ENCODE assay signal across 13 cellular contexts in genomic region chr10:118792501-118792900, GRCh38. TPM values are rescaled to one million over a fixed set of nuclear protein-coding genes. Genes with fewer than 3 reads are reported as not detected.
DNase-seq lines count a peak whose midpoint lies in the region; FAIRE-seq and TF ChIP-seq lines count a peak whose summit lies in the region.
"Had no signal": no experiment of that assay in that cellular context is flagged by ENCODE, and none has a peak within 500 bp of the region (broad histone marks: within the 10 kb centered on the region; RNA-seq: fewer than 3 reads in every experiment).

No MANE protein-coding gene starts in this region.

- peak overlapping the region in 6 of 11 experiments; percentile 34 to 76 (median 56); a peak in 9 of 22 replicates for H3K9ac ChIP-seq in BLaER1 treated with 17β-estradiol and CSF1 and Interleukin-3, amounts not matched to agents 10 nM and 100 nM
- H3K9ac ChIP-seq in fibroblast of lung (ENCODE audit: insufficient read depth, low read length): no peak overlapping the region
- no peak overlapping the region for H3K9ac ChIP-seq in neuronal stem cell (ENCODE audit: low read depth, low read length, poor library complexity)
- no peak overlapping the region for H3K9ac ChIP-seq in H9 (ENCODE audit: extremely low read depth, insufficient read length, low read length)

- WGBS in neuronal stem cell (ENCODE audit: extremely low coverage in 2 of 2, insufficient read length in 2 of 2, insufficient replicate concordance in 1 of 2), 2 donors: no CpG with 5 or more reads among the region's 1 CpG
- no CpG with 5 or more reads among the region's 1 CpG for WGBS in H9 (ENCODE audit: extremely low coverage, insufficient read length, low lambda C conversion rate)

- no peak overlapping the region for H2AFZ ChIP-seq in fibroblast of lung (ENCODE audit: low read length)
- H2AFZ ChIP-seq in neuronal stem cell (ENCODE audit: low read length): no peak overlapping the region
- no peak overlapping the region for H2AFZ ChIP-seq in H9 (ENCODE audit: low read length)

- peaks cover 0 to 65% (median 11%) of the 10 kb centered on the region in 10 experiments; a peak in 15 of 20 replicates for H3K4me1 ChIP-seq in BLaER1 treated with 17β-estradiol and CSF1 and Interleukin-3, amounts not matched to agents 10 nM and 100 nM
- H3K4me1 ChIP-seq in fibroblast of lung (ENCODE audit: control insufficient read depth, extremely low read depth, insufficient read depth, low read length) (no peaks in the 10 kb centered on the region), neuronal stem cell (ENCODE audit: control insufficient read depth in 2 of 2, insufficient read depth in 1 of 2, low read depth in 1 of 2, low read length in 2 of 2) (no peaks in the 10 kb centered on the region), H9 (ENCODE audit: insufficient read depth, low read length) (no peaks in the 10 kb centered on the region)

- no peak overlapping the region for H2BK20ac ChIP-seq in H9 (ENCODE audit: low read depth, low read length, poor library complexity, severe bottlenecking)

- no peak overlapping the region for H4K91ac ChIP-seq in neuronal stem cell (ENCODE audit: low read depth, low read length, poor library complexity)
- H4K91ac ChIP-seq in H9 (ENCODE audit: insufficient read length, low read depth, low read length): no peak overlapping the region

- H3K4me2 ChIP-seq in BLaER1 treated with 17β-estradiol and CSF1 and Interleukin-3, amounts not matched to agents 10 nM and 100 nM: peak overlapping the region in 7 of 11 experiments; percentile 48 to 96 (median 76); a peak in 14 of 22 replicates
- no peak overlapping the region for H3K4me2 ChIP-seq in fibroblast of lung (ENCODE audit: extremely low read depth, insufficient read depth, low read length)
- H3K4me2 ChIP-seq in neuronal stem cell (ENCODE audit: insufficient read depth, low read length, poor library complexity, severe bottlenecking): no peak overlapping the region
- H3K4me2 ChIP-seq in H9 (ENCODE audit: insufficient read depth, insufficient read length, low read length): no peak overlapping the region

- H3K79me1 ChIP-seq in neuronal stem cell (ENCODE audit: low read depth, low read length) (no peaks in the 10 kb centered on the region), H9 (ENCODE audit: insufficient read depth, low read depth, low read length, poor library complexity, severe bottlenecking) (no peaks in the 10 kb centered on the region)

- H3K27me3 Mint-ChIP-seq in H9 (ENCODE audit: low read depth): no peaks in the 10 kb centered on the region
- H3K27me3 Mint-ChIP-seq: stimulated activated naive CD8-positive, alpha-beta T cell treated with anti-CD3 and anti-CD28 coated beads, Interleukin-15, amount 100 ng/mL, for 72 hours had no signal

- no peak overlapping the region for H3K4ac ChIP-seq in neuronal stem cell (ENCODE audit: low read length)
- no peak overlapping the region for H3K4ac ChIP-seq in H9 (ENCODE audit: low read depth, low read length)

- no peaks in the 10 kb centered on the region for H3K36me3 ChIP-seq in BLaER1 treated with 17β-estradiol and CSF1 and Interleukin-3, amounts not matched to agents 10 nM and 100 nM
- H3K36me3 ChIP-seq in fibroblast of lung (ENCODE audit: control insufficient read depth, insufficient read depth, low read length) (no peaks in the 10 kb centered on the region), neuronal stem cell (replicated peaks in 1 of 2; ENCODE audit: control insufficient read depth in 2 of 2, insufficient read depth in 2 of 2, low read length in 2 of 2) (no peaks in the 10 kb centered on the region)

- FAIRE-seq in HTR-8/SVneo (lab: Jason Lieb, UNC): no peak

- H3K23ac ChIP-seq in neuronal stem cell (ENCODE audit: low read depth, low read length, poor library complexity) (no peak overlapping the region), H9 (ENCODE audit: insufficient read length, low read depth, low read length) (no peak overlapping the region)

- peaks cover 7 to 19% (median 13%) of the 10 kb centered on the region in 11 experiments; a peak in 17 of 22 replicates for H3K9me3 ChIP-seq in BLaER1 treated with 17β-estradiol and CSF1 and Interleukin-3, amounts not matched to agents 10 nM and 100 nM (replicated peaks in 1 of 11)
- H3K9me3 ChIP-seq in fibroblast of lung (ENCODE audit: control insufficient read depth, insufficient read depth, low read depth, low read length) (no peaks in the 10 kb centered on the region), neuronal stem cell (replicated peaks in 1 of 2; ENCODE audit: control insufficient read depth in 2 of 2, insufficient read depth in 1 of 2, low read depth in 1 of 2, low read length in 2 of 2) (no peaks in the 10 kb centered on the region), H9 (ENCODE audit: control insufficient read depth, low read depth, low read length) (no peaks in the 10 kb centered on the region)

- no peaks in the 10 kb centered on the region for H3K4me1 Mint-ChIP-seq in H9
- H3K4me1 Mint-ChIP-seq: B cell; stimulated activated naive CD8-positive, alpha-beta T cell treated with anti-CD3 and anti-CD28 coated beads, Interleukin-15, amount 100 ng/mL, for 72 hours had no signal

- H3K9me3 Mint-ChIP-seq in H9: peaks cover 7 to 18% of the 10 kb centered on the region in 2 experiments
- H3K9me3 Mint-ChIP-seq: natural killer cell treated with Interleukin-12 subunit alpha and Interleukin-12 subunit beta and Interleukin-15 and Interleukin-18, amount 100 ng/mL, for 72 hours had no signal

- H3K56ac ChIP-seq in H9 (ENCODE audit: insufficient read length, low read depth, low read length): no peak overlapping the region

- H3K14ac ChIP-seq in neuronal stem cell (ENCODE audit: low read length) (no peak overlapping the region), H9 (ENCODE audit: insufficient read depth, low read length) (no peak overlapping the region)

- H2AK5ac ChIP-seq in neuronal stem cell (ENCODE audit: low read depth, low read length): no peak overlapping the region
- H2AK5ac ChIP-seq in H9 (ENCODE audit: insufficient read length, low read length): no peak overlapping the region

- DNase-seq in OCI-M1 (lab: John Stamatoyannopoulos, UW) (peak; percentile 56), fibroblast of lung (ENCODE audit: low read depth in 2 of 2) (peak; percentile 8 to 51), mucosa of gallbladder (ENCODE audit: low spot score) (peak; percentile 38), HTR-8/SVneo (ENCODE audit: insufficient read length, low spot score) (no peak), D341Med (ENCODE audit: low spot score) (no peak), neuronal stem cell (ENCODE audit: low spot score) (no peak), H9 (no peak)
- DNase-seq: activated CD4-positive, CD25-positive, alpha-beta regulatory T cell treated with anti-CD3 and anti-CD28 coated beads, Interleukin-2, amount 50 U/mL, for 72 hours; cortex of kidney; stimulated activated naive CD8-positive, alpha-beta T cell treated with anti-CD3 and anti-CD28 coated beads, Interleukin-15, amount 100 ng/mL, for 72 hours had no signal

- H3K18ac ChIP-seq in neuronal stem cell (ENCODE audit: low read length) (no peak overlapping the region), H9 (ENCODE audit: insufficient read length, low read depth, low read length) (no peak overlapping the region)

- H2BK120ac ChIP-seq in neuronal stem cell (ENCODE audit: low read depth, low read length) (no peak overlapping the region), H9 (ENCODE audit: low read depth, low read length, poor library complexity, severe bottlenecking) (no peak overlapping the region)

- H2BK12ac ChIP-seq in neuronal stem cell (ENCODE audit: low read length) (no peak overlapping the region), H9 (ENCODE audit: insufficient read length, low read depth, low read length) (no peak overlapping the region)

- H3K36me3 Mint-ChIP-seq in H9 (ENCODE audit: insufficient read depth in 1 of 3, low read depth in 3 of 3): peaks cover 0 to 3% (median 2%) of the 10 kb centered on the region in 3 experiments; a peak in 1 of 7 replicates

- no peaks in the 10 kb centered on the region for H4K20me1 ChIP-seq in BLaER1 treated with 17β-estradiol and CSF1 and Interleukin-3, amounts not matched to agents 10 nM and 100 nM
- H4K20me1 ChIP-seq in fibroblast of lung (ENCODE audit: control insufficient read depth, extremely low read depth, insufficient read depth, low read length) (no peaks in the 10 kb centered on the region), H9 (ENCODE audit: control insufficient read depth, insufficient read depth, insufficient read length) (no peaks in the 10 kb centered on the region)

- H3K4me3 ChIP-seq in BLaER1 treated with 17β-estradiol and CSF1 and Interleukin-3, amounts not matched to agents 10 nM and 100 nM: no peak overlapping the region
- H3K4me3 ChIP-seq in fibroblast of lung (replicated peaks in 1 of 4; ENCODE audit: control extremely low read depth in 1 of 4, insufficient read depth in 1 of 4, low read depth in 3 of 4, low read length in 4 of 4): no peak overlapping the region
- no peak overlapping the region for H3K4me3 ChIP-seq in neuronal stem cell (ENCODE audit: low read length in 2 of 2)

- H3T11ph ChIP-seq in H9 (ENCODE audit: low read length): no peak overlapping the region

- H2BK5ac ChIP-seq in neuronal stem cell (ENCODE audit: low read length) (no peak overlapping the region), H9 (ENCODE audit: insufficient read length, low read length) (no peak overlapping the region)

- H2BK15ac ChIP-seq in neuronal stem cell (ENCODE audit: low read length) (no peak overlapping the region), H9 (ENCODE audit: low read depth, low read length) (no peak overlapping the region)

- no peaks in the 10 kb centered on the region for H3K27me3 ChIP-seq in BLaER1 treated with 17β-estradiol and CSF1 and Interleukin-3, amounts not matched to agents 10 nM and 100 nM
- no peaks in the 10 kb centered on the region for H3K27me3 ChIP-seq in fibroblast of lung (ENCODE audit: control insufficient read depth, insufficient read depth, low read length)
- no peaks in the 10 kb centered on the region for H3K27me3 ChIP-seq in neuronal stem cell (ENCODE audit: control insufficient read depth in 3 of 3, insufficient read depth in 3 of 3, low read depth in 1 of 3, low read length in 3 of 3)
- H3K27me3 ChIP-seq in H9 (ENCODE audit: insufficient read depth, low read length): no peaks in the 10 kb centered on the region

- H4K8ac ChIP-seq in neuronal stem cell (ENCODE audit: low read depth, low read length): no peak overlapping the region
- H4K8ac ChIP-seq in H9 (replicated peaks; ENCODE audit: insufficient read length, low read depth, low read length): no peak overlapping the region

- no peak overlapping the region; a peak in 1 of 7 replicates for H3K27ac Mint-ChIP-seq in H9
- H3K27ac Mint-ChIP-seq: B cell; natural killer cell treated with Interleukin-12 subunit alpha and Interleukin-12 subunit beta and Interleukin-15 and Interleukin-18, amount 100 ng/mL, for 72 hours; stimulated activated naive CD8-positive, alpha-beta T cell treated with anti-CD3 and anti-CD28 coated beads, Interleukin-15, amount 100 ng/mL, for 72 hours had no signal

- no peak overlapping the region for H3K4me3 Mint-ChIP-seq in H9
- H3K4me3 Mint-ChIP-seq: B cell; natural killer cell treated with Interleukin-12 subunit alpha and Interleukin-12 subunit beta and Interleukin-15 and Interleukin-18, amount 100 ng/mL, for 72 hours; stimulated activated naive CD8-positive, alpha-beta T cell treated with anti-CD3 and anti-CD28 coated beads, Interleukin-15, amount 100 ng/mL, for 72 hours had no signal

- peak overlapping the region in 7 of 11 experiments; percentile 58 to 86 (median 78); a peak in 13 of 22 replicates for H3K27ac ChIP-seq in BLaER1 treated with 17β-estradiol and CSF1 and Interleukin-3, amounts not matched to agents 10 nM and 100 nM
- H3K27ac ChIP-seq in fibroblast of lung (ENCODE audit: insufficient read depth, low read length) (no peak overlapping the region), neuronal stem cell (replicated peaks; ENCODE audit: low read length) (no peak overlapping the region), H9 (ENCODE audit: insufficient read length, low read depth, low read length) (no peak overlapping the region)

- H3K79me2 ChIP-seq in fibroblast of lung (ENCODE audit: control insufficient read depth, insufficient read depth, low read length) (no peaks in the 10 kb centered on the region), H9 (ENCODE audit: insufficient read depth, low read length) (no peaks in the 10 kb centered on the region)

- no peaks in the 10 kb centered on the region for H3K23me2 ChIP-seq in H9 (ENCODE audit: insufficient read length, low read depth, low read length, poor library complexity, severe bottlenecking)

- H4K5ac ChIP-seq in H9 (ENCODE audit: insufficient read length, low read depth, low read length): no peak overlapping the region

- no peak for TF ChIP-seq CTCF in fibroblast of lung (conservative IDR thresholded peaks at IDR 0.05 in 1 of 2, IDR thresholded peaks at IDR 0.05 in 1 of 2; ENCODE audit: low read depth in 1 of 2, low read length in 2 of 2)
- no peak for TF ChIP-seq CTCF in H9 (conservative IDR thresholded peaks at IDR 0.05)

RNA-seq across cellular contexts. Expression of gene CACUL1, which starts 37.7 kb away (rescaled TPM):
- total RNA-seq in fibroblast of lung: 21.3 and 25.3 TPM in 2 replicates
- 12.0 and 15.7 TPM in 2 replicates for polyA plus RNA-seq in fibroblast of lung
- polyA plus RNA-seq in fibroblast of lung (2012): 12.9 and 15.7 TPM in 2 replicates
- polyA minus RNA-seq in fibroblast of lung (ENCODE audit: low replicate concordance): 4.6 and 11.0 TPM in 2 replicates
- total RNA-seq in mucosa of gallbladder: 33.1 TPM
- polyA plus RNA-seq in neuronal stem cell (2013, experiment 1 of 2): 68.0 TPM
- polyA plus RNA-seq in neuronal stem cell (2013, experiment 2 of 2): 78.2 TPM
- total RNA-seq in H9 (2021): 38.5 and 45.1 TPM in 2 replicates

Comparison
In these comparisons a context has a peak if more than half of its experiments do, and no peak if none do; other contexts are left out.
1. H3K27ac ChIP-seq: peak in BLaER1 treated with 17β-estradiol and CSF1 and Interleukin-3, amounts not matched to agents 10 nM and 100 nM (7 of 11); none in fibroblast of lung (single experiment), neuronal stem cell (single experiment) and H9 (single experiment).
2. H3K4me2 ChIP-seq: peak in BLaER1 treated with 17β-estradiol and CSF1 and Interleukin-3, amounts not matched to agents 10 nM and 100 nM (7 of 11); none in fibroblast of lung (single experiment), neuronal stem cell (single experiment) and H9 (single experiment).
3. H3K9ac ChIP-seq: peak in BLaER1 treated with 17β-estradiol and CSF1 and Interleukin-3, amounts not matched to agents 10 nM and 100 nM (6 of 11); none in fibroblast of lung (single experiment), neuronal stem cell (single experiment) and H9 (single experiment).
4. DNase-seq: peak in OCI-M1 (single experiment), fibroblast of lung (2 of 2) and mucosa of gallbladder (single experiment); none in HTR-8/SVneo (single experiment), D341Med (single experiment), neuronal stem cell (single experiment) and H9 (single experiment).